ENCODE assay signal across 8 cellular contexts in genomic region chr21:29232601-29233541, GRCh38.
DNase-seq lines count a peak whose midpoint lies in the region; ATAC-seq, FAIRE-seq and TF ChIP-seq lines count a peak whose summit lies in the region.

No MANE protein-coding gene starts in this region.

- ATAC-seq in HG02571 (IDR thresholded peaks at IDR 0.05; ENCODE audit: unreplicated experiment), result peak; percentile 10

- no peak for FAIRE-seq in RCC 7860 (lab: Jason Lieb, UNC)

- WGBS in liver, result 79% methylated on average over 10 of the region's 10 CpGs
- WGBS in testis, 2 donors, result 66 to 71% methylated on average over 10 of the region's 10 CpGs

- H3K4me1 ChIP-seq in liver (ENCODE audit: control insufficient read depth in 4 of 4, insufficient read depth in 4 of 4, low read length in 3 of 4) (peaks cover 0 to 9% (median 4%) of the 10 kb centered on the region in 4 donors), testis (peaks cover 12% of the 10 kb centered on the region)

- DNase-seq in RCC 7860 (ENCODE audit: low spot score) (peak; percentile 25), putamen (ENCODE audit: low spot score) (no peak), testis (no peak), NCI-H1048 (lab: John Stamatoyannopoulos, UW) (no peak), NCI-H1436 (lab: John Stamatoyannopoulos, UW) (no peak)

- no peaks in the 10 kb centered on the region for H3K36me3 ChIP-seq in liver (ENCODE audit: control insufficient read depth in 4 of 4, insufficient read depth in 3 of 4, low read depth in 1 of 4, low read length in 3 of 4)
- H3K36me3 ChIP-seq in testis (ENCODE audit: low read depth, missing control alignments), result no peaks in the 10 kb centered on the region

- no peaks in the 10 kb centered on the region for H3K9me3 ChIP-seq in liver (ENCODE audit: control insufficient read depth in 4 of 4, low read length in 3 of 4)
- H3K9me3 ChIP-seq in testis, result no peaks in the 10 kb centered on the region

- no peak overlapping the region for H3K9ac ChIP-seq in liver (ENCODE audit: low read depth in 1 of 2, low read length in 2 of 2)

- no peak overlapping the region for H3K27ac ChIP-seq in liver (ENCODE audit: low read depth in 1 of 2, low read length in 2 of 2)
- no peak overlapping the region for H3K27ac ChIP-seq in testis

- H3K27me3 ChIP-seq in liver (ENCODE audit: control insufficient read depth in 4 of 4, insufficient read depth in 4 of 4, low read length in 3 of 4), result no peaks in the 10 kb centered on the region
- no peaks in the 10 kb centered on the region for H3K27me3 ChIP-seq in testis

- H3K4me3 ChIP-seq in liver (ENCODE audit: low read depth in 1 of 3, low read length in 3 of 3), result no peak overlapping the region
- no peak overlapping the region for H3K4me3 ChIP-seq in testis

- no peak for TF ChIP-seq POLR2A in testis (IDR thresholded peaks at IDR 0.05)

- TF ChIP-seq CTCF in GM12874 (IDR thresholded peaks at IDR 0.05; ENCODE audit: insufficient read depth, low read depth, low read length), result peak; percentile 27; the same call in 1 of the 2 replicates
- TF ChIP-seq CTCF in liver (IDR thresholded peaks at IDR 0.05; ENCODE audit: low read depth, low read length, missing input control), result no peak
- no peak for TF ChIP-seq CTCF in testis (IDR thresholded peaks at IDR 0.05)

- peak; percentile 39 to 46 for TF ChIP-seq RAD21 in liver (IDR thresholded peaks at IDR 0.05)

- intact Hi-C loops in testis (cut with DNase I; ENCODE audit: low total_unique reads), result no loop called here

TF ChIP-seq in liver, 16 proteins besides CTCF, POLR2A, EP300 and RAD21:
- TF ChIP-seq FOXA2 (IDR thresholded peaks at IDR 0.05), result no peak
- no peak for TF ChIP-seq REST (IDR thresholded peaks at IDR 0.05)
- no peak for TF ChIP-seq FOXA1 (IDR thresholded peaks at IDR 0.05)
- TF ChIP-seq SP1 (IDR thresholded peaks at IDR 0.05), result no peak
- TF ChIP-seq ATF3 (IDR thresholded peaks at IDR 0.05), result no peak
